ENCODE assay signal across 1 cellular context in the genomic region with DNA sequence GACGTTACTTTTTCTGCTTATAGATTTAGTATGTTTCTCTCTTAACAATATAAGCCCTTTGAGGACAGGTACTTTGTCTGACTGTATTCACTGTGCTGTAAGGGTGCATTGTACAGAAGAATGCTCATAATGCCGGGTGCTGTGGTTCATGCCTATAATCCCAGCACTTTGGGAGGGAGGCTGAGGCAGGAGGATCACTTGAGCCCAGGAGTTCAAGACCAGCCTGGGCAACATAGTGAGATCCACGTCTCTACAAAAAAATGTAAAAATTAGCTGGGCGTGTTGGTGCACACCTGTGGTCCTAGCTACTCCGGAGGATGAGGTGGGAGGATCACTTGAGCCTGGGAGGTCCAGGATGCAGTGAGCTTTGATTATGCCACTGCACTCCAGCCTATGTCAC.
TF ChIP-seq lines count a peak whose summit lies in the region.

No MANE protein-coding gene starts in this region.

TF ChIP-seq in HepG2, 621 proteins besides CTCF, POLR2A, EP300 and RAD21:
- TF ChIP-seq, protein P1, sequence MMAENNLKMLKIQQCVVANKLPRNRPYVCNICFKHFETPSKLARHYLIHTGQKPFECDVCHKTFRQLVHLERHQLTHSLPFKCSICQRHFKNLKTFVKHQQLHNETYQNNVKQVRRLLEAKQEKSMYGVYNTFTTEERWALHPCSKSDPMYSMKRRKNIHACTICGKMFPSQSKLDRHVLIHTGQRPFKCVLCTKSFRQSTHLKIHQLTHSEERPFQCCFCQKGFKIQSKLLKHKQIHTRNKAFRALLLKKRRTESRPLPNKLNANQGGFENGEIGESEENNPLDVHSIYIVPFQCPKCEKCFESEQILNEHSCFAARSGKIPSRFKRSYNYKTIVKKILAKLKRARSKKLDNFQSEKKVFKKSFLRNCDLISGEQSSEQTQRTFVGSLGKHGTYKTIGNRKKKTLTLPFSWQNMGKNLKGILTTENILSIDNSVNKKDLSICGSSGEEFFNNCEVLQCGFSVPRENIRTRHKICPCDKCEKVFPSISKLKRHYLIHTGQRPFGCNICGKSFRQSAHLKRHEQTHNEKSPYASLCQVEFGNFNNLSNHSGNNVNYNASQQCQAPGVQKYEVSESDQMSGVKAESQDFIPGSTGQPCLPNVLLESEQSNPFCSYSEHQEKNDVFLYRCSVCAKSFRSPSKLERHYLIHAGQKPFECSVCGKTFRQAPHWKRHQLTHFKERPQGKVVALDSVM (CRISPR knock-in tag; IDR thresholded peaks at IDR 0.05), result peak; percentile 38; the same call in 1 of the 2 replicates
- peak; percentile 60; the same call in 1 of the 2 replicates for TF ChIP-seq ZNF121 (CRISPR knock-in tag; IDR thresholded peaks at IDR 0.05)
- TF ChIP-seq ZNF777 (CRISPR knock-in tag; IDR thresholded peaks at IDR 0.05), result no peak
